Comparison of ENCODE assay signal across 20 cellular contexts in the genomic region with DNA sequence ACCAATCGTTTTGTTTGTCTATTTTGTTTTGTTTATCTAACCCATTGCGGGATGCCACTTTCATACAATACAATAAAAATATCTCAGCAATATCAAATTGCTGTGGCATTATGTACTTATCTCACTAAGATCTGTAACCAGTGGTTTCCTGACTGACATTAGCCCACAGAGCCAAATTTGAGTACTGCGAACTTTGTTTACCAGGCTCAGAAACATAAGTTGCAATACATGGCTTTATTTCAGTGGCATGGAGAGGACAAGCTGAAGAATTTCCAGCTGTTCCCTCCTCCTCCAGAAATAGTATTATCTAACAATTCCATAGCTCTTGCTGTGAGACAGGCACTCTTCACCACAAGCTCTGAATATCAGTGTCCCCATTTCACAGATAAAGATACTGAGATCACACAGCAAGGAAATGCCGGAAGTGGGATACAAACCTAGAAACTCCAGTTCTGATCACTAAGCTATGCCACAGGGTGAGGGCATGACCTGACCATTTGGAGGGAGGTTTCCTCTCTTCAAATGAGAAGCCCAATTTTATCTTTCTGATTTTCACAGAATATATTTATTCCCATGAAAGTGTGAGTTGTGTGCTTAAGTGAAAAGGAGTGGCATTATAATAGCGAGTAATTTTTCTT.
DNase-seq lines count a peak whose midpoint lies in the region; ATAC-seq, FAIRE-seq and TF ChIP-seq lines count a peak whose summit lies in the region.
"Had no signal": no experiment of that assay in that cellular context is flagged by ENCODE, and none has a peak within 500 bp of the region (broad histone marks: within the 10 kb centered on the region; RNA-seq: fewer than 3 reads in every experiment).

No MANE protein-coding gene starts in this region.

- no peaks in the 10 kb centered on the region for H3K27me3 Mint-ChIP-seq in T-helper 2 cell treated with Interferon-gamma antibody and Interleukin-4, amounts not matched to agents 5 μg/mL and 100 μg/mL, for 36 hours (ENCODE audit: low read depth)
- no peaks in the 10 kb centered on the region for H3K27me3 Mint-ChIP-seq in effector memory CD8-positive, alpha-beta T cell
- H3K27me3 Mint-ChIP-seq: progenitor cell of endocrine pancreas had no signal

- no peaks in the 10 kb centered on the region for H3K36me3 ChIP-seq in HepG2 (replicated peaks in 1 of 2; ENCODE audit: control insufficient read depth in 1 of 2, insufficient read depth in 2 of 2, low read length in 2 of 2)
- no peaks in the 10 kb centered on the region for H3K36me3 ChIP-seq in right lobe of liver
- H3K36me3 ChIP-seq: esophagus muscularis mucosa, gastroesophageal sphincter, uterus had no signal

- H3K4me1 ChIP-seq in HepG2 (ENCODE audit: insufficient read depth, low read length) (no peaks in the 10 kb centered on the region), right lobe of liver (no peaks in the 10 kb centered on the region)
- H3K4me1 ChIP-seq: gastroesophageal sphincter, uterus had no signal

- BruUV-seq in HepG2 (replicated peaks; lab: Mats Ljungman, UMichigan) = no TSS peak

- no peak overlapping the region for H3K27ac Mint-ChIP-seq in T-helper 2 cell treated with Interferon-gamma antibody and Interleukin-4, amounts not matched to agents 5 μg/mL and 100 μg/mL, for 36 hours
- peak overlapping the region; percentile 55 to 75 for H3K27ac Mint-ChIP-seq in effector memory CD8-positive, alpha-beta T cell
- H3K27ac Mint-ChIP-seq: CD14-positive monocyte, progenitor cell of endocrine pancreas had no signal

- no peak for TF ChIP-seq RAD21 in HepG2 (CRISPR knock-in tag; IDR thresholded peaks at IDR 0.05)

- no peak for DNase-seq in HepG2 (ENCODE audit: low spot score)
- no peak for DNase-seq in right lobe of liver
- DNase-seq in T-helper 2 cell treated with Interferon-gamma antibody and Interleukin-4, amounts not matched to agents 5 μg/mL and 100 μg/mL, for 36 hours (ENCODE audit: low spot score) = no peak
- DNase-seq in effector memory CD8-positive, alpha-beta T cell = peak in 2 of 3 experiments; percentile 11 to 20
- no peak for DNase-seq in NCI-H128 (lab: John Stamatoyannopoulos, UW; ENCODE audit: unreplicated experiment)
- DNase-seq in NCI-H1092 treated with DMSO at 0.1 percent for 48 hours (lab: John Stamatoyannopoulos, UW) = no peak
- DNase-seq: DMS53, islet precursor cell, KBM-7, NCI-H187, NCI-H526 treated with DMSO at 0.1 percent for 48 hours, SK-N-SH, uterus had no signal

- FAIRE-seq in HepG2 (lab: Jason Lieb, UNC) = no peak
- FAIRE-seq: colon had no signal

- H3K9me3 ChIP-seq in HepG2 (ENCODE audit: low read length) (no peaks in the 10 kb centered on the region), right lobe of liver (no peaks in the 10 kb centered on the region)
- H3K9me3 ChIP-seq: esophagus muscularis mucosa, gastroesophageal sphincter, SK-N-SH, testis, uterus had no signal

- no peak for TF ChIP-seq POLR2A in HepG2 (IDR thresholded peaks at IDR 0.05; ENCODE audit: insufficient read depth in 1 of 2, low read depth in 2 of 2, low read length in 2 of 2)
- no peak for TF ChIP-seq POLR2A in right lobe of liver (IDR thresholded peaks at IDR 0.05)

- TF ChIP-seq EP300 in HepG2 (IDR thresholded peaks at IDR 0.05; ENCODE audit: low read depth in 2 of 2, low read length in 2 of 2) = no peak
- TF ChIP-seq EP300 in HepG2 (CRISPR knock-in tag; IDR thresholded peaks at IDR 0.05; ENCODE audit: borderline replicate concordance) = no peak

- H3K27ac ChIP-seq in HepG2 (ENCODE audit: extremely low read length, insufficient read depth, low read length) = no peak overlapping the region
- no peak overlapping the region for H3K27ac ChIP-seq in right lobe of liver
- H3K27ac ChIP-seq: esophagus muscularis mucosa, gastroesophageal sphincter, testis, uterus had no signal

- intact Hi-C loops in HepG2 (cut with micrococcal nuclease; ENCODE audit: unreplicated experiment) = no loop called here
- intact Hi-C loops in right lobe of liver (cut with DNase I) = no loop called here

- H4K20me1 ChIP-seq in HepG2 (ENCODE audit: insufficient read depth, low read length) = no peaks in the 10 kb centered on the region

- no peaks in the 10 kb centered on the region for H3K79me2 ChIP-seq in HepG2 (ENCODE audit: insufficient read depth, low read length)

- H3K4me2 ChIP-seq in HepG2 (ENCODE audit: low read depth, low read length) = no peak overlapping the region
- H3K4me2 ChIP-seq: SK-N-SH had no signal

- H3K9ac ChIP-seq in HepG2 (ENCODE audit: insufficient read depth, low read depth, low read length) = no peak overlapping the region
- H3K9ac ChIP-seq: SK-N-SH had no signal

- 43% methylated on average over 5 of the region's 5 CpGs for WGBS in HepG2 (ENCODE audit: low lambda C conversion rate)
- 50% methylated on average over 4 of the region's 5 CpGs for WGBS in right lobe of liver (ENCODE audit: insufficient coverage, low coverage, low lambda C conversion rate, missing lambda C conversion rate)

- H3K27me3 ChIP-seq in HepG2 (ENCODE audit: control insufficient read depth in 1 of 2, insufficient read depth in 2 of 2, low read length in 2 of 2) (no peaks in the 10 kb centered on the region), right lobe of liver (no peaks in the 10 kb centered on the region)
- H3K27me3 ChIP-seq: esophagus muscularis mucosa, gastroesophageal sphincter, testis, uterus had no signal

- no peak overlapping the region for H2AFZ ChIP-seq in HepG2 (ENCODE audit: low read length)

- POLR2A ChIA-PET in HepG2 (lab: Yijun Ruan, JAX) = no interaction called here

- in situ Hi-C loops in HepG2 (cut with HindIII; ENCODE audit: extremely low pct_ligation_motif_present, low pct_unique_long_range_greater_than_20kb) = no loop called here

- H3K36me3 Mint-ChIP-seq in T-helper 2 cell treated with Interferon-gamma antibody and Interleukin-4, amounts not matched to agents 5 μg/mL and 100 μg/mL, for 36 hours (ENCODE audit: low read depth) = peaks cover 6% of the 10 kb centered on the region
- no peaks in the 10 kb centered on the region for H3K36me3 Mint-ChIP-seq in effector memory CD8-positive, alpha-beta T cell (ENCODE audit: insufficient read depth)
- H3K36me3 Mint-ChIP-seq: CD14-positive monocyte had no signal

- TF ChIP-seq CTCF in HepG2 (CRISPR knock-in tag; IDR thresholded peaks at IDR 0.05) = no peak
- no peak for TF ChIP-seq CTCF in right lobe of liver (IDR thresholded peaks at IDR 0.05)

- CTCF ChIA-PET in HepG2 (lab: Yijun Ruan, JAX; ENCODE audit: low intra/inter-chr PET ratio, low total read pairs) = no interaction called here

- ATAC-seq in HepG2 = no peak
- ATAC-seq in right lobe of liver = no peak
- ATAC-seq in effector memory CD8-positive, alpha-beta T cell (replicated peaks) = peak; percentile 85
- ATAC-seq in GM19395 (IDR thresholded peaks at IDR 0.05; ENCODE audit: unreplicated experiment) = no peak
- ATAC-seq: gastroesophageal sphincter had no signal

- peaks cover 45% of the 10 kb centered on the region for H3K4me1 Mint-ChIP-seq in T-helper 2 cell treated with Interferon-gamma antibody and Interleukin-4, amounts not matched to agents 5 μg/mL and 100 μg/mL, for 36 hours (ENCODE audit: low read depth)
- H3K4me1 Mint-ChIP-seq in effector memory CD8-positive, alpha-beta T cell (ENCODE audit: low read depth in 2 of 2) = peaks cover 35 to 47% of the 10 kb centered on the region in 2 donors
- H3K4me1 Mint-ChIP-seq: CD14-positive monocyte had no signal

- H3K4me3 ChIP-seq in HepG2 (replicated peaks in 1 of 3; ENCODE audit: insufficient read depth in 1 of 3, low read depth in 2 of 3, low read length in 3 of 3) = no peak overlapping the region
- no peak overlapping the region for H3K4me3 ChIP-seq in right lobe of liver
- H3K4me3 ChIP-seq: esophagus muscularis mucosa, gastroesophageal sphincter, testis, uterus had no signal

- peaks cover 5% of the 10 kb centered on the region for H3K9me3 Mint-ChIP-seq in T-helper 2 cell treated with Interferon-gamma antibody and Interleukin-4, amounts not matched to agents 5 μg/mL and 100 μg/mL, for 36 hours
- H3K9me3 Mint-ChIP-seq in effector memory CD8-positive, alpha-beta T cell = no peaks in the 10 kb centered on the region

- peak overlapping the region; percentile 54 for H3K4me3 Mint-ChIP-seq in T-helper 2 cell treated with Interferon-gamma antibody and Interleukin-4, amounts not matched to agents 5 μg/mL and 100 μg/mL, for 36 hours
- peak overlapping the region; percentile 66 to 71 for H3K4me3 Mint-ChIP-seq in effector memory CD8-positive, alpha-beta T cell
- H3K4me3 Mint-ChIP-seq: CD14-positive monocyte had no signal

TF ChIP-seq in HepG2, 621 proteins besides CTCF, POLR2A, EP300 and RAD21:
- peak; percentile 34; the same call in 1 of the 2 replicates for TF ChIP-seq ZNF629 (CRISPR knock-in tag; conservative IDR thresholded peaks at IDR 0.05)
- TF ChIP-seq SOX13 (IDR thresholded peaks at IDR 0.05) = no peak
- no peak for TF ChIP-seq SOX13 (CRISPR knock-in tag; conservative IDR thresholded peaks at IDR 0.05 in 1 of 2, IDR thresholded peaks at IDR 0.05 in 1 of 2)
- TF ChIP-seq DPF2 (CRISPR knock-in tag; IDR thresholded peaks at IDR 0.05; ENCODE audit: borderline replicate concordance, low read depth) = no peak
- TF ChIP-seq, protein P1, sequence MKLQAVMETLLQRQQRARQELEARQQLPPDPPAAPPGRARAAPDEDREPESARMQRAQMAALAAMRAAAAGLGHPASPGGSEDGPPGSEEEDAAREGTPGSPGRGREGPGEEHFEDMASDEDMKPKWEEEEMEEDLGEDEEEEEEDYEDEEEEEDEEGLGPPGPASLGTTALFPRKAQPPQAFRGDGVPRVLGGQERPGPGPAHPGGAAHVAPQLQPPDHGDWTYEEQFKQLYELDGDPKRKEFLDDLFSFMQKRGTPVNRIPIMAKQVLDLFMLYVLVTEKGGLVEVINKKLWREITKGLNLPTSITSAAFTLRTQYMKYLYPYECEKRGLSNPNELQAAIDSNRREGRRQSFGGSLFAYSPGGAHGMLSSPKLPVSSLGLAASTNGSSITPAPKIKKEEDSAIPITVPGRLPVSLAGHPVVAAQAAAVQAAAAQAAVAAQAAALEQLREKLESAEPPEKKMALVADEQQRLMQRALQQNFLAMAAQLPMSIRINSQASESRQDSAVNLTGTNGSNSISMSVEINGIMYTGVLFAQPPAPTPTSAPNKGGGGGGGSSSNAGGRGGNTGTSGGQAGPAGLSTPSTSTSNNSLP (IDR thresholded peaks at IDR 0.05; ENCODE audit: low read depth, low read length) = no peak
- TF ChIP-seq, protein P2, sequence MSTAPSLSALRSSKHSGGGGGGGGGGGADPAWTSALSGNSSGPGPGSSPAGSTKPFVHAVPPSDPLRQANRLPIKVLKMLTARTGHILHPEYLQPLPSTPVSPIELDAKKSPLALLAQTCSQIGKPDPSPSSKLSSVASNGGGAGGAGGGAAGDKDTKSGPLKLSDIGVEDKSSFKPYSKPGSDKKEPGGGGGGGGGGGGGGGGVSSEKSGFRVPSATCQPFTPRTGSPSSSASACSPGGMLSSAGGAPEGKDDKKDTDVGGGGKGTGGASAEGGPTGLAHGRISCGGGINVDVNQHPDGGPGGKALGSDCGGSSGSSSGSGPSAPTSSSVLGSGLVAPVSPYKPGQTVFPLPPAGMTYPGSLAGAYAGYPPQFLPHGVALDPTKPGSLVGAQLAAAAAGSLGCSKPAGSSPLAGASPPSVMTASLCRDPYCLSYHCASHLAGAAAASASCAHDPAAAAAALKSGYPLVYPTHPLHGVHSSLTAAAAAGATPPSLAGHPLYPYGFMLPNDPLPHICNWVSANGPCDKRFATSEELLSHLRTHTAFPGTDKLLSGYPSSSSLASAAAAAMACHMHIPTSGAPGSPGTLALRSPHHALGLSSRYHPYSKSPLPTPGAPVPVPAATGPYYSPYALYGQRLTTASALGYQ (CRISPR knock-in tag; IDR thresholded peaks at IDR 0.05) = no peak

Comparison
In these comparisons a context has a peak if more than half of its experiments do, and no peak if none do; other contexts are left out.
1. DNase-seq: peak in effector memory CD8-positive, alpha-beta T cell (2 of 3); none in HepG2 (single experiment), right lobe of liver (0 of 3), T-helper 2 cell treated with Interferon-gamma antibody and Interleukin-4, amounts not matched to agents 5 μg/mL and 100 μg/mL, for 36 hours (single experiment), NCI-H128 (single experiment) and NCI-H1092 treated with DMSO at 0.1 percent for 48 hours (single experiment).